9 cellular contexts compared by ENCODE assay signal in genomic region chr1:171243878-171244277, GRCh38.
"Had no signal": no experiment of that assay in that cellular context is flagged by ENCODE, and none has a peak within 500 bp of the region (broad histone marks: within the 10 kb centered on the region; RNA-seq: fewer than 3 reads in every experiment).

No MANE protein-coding gene starts in this region.

- DNase-seq: GM23248, GOT3, H7, H9, HCEC 1CT, HFFc6 had no signal

- H3K9me3 ChIP-seq: HAP-1 had no signal

- H2AFZ ChIP-seq: GM23248, GM23338 had no signal

- H3K4me3 ChIP-seq: GM23248, GM23338, HAP-1 had no signal

- H3K4me2 ChIP-seq: GM23338 had no signal

- ATAC-seq: GM23338, HCT116 had no signal

- H3K36me3 ChIP-seq: HAP-1 had no signal

- H3K27ac ChIP-seq: GM23248 had no signal

- H3K9ac ChIP-seq: GM23248 had no signal

- H3K4me1 ChIP-seq: HAP-1 had no signal
